In the genomic region with DNA sequence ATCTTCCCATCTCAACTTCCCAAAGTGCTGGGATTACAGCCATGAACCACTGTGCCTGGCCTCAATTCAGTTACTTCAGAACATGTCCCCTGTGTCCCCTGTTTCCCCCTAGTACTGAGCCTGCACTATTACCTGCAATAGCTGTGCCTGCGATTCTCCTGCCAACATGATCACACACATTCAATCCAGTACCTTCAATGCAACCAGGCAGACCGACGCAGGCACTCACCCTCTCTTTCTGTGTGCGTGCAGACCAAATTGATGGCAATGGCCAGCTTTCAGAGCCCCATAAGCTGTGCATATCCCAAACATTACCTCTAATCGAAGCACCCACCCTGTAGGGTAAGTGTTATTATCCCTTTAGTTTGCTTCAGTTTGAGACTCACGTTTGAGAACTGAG, we compare ENCODE assay signal across 19 cellular contexts.
"Had no signal": no experiment of that assay in that cellular context is flagged by ENCODE, and none has a peak within 500 bp of the region (broad histone marks: within the 10 kb centered on the region; RNA-seq: fewer than 3 reads in every experiment).

No MANE protein-coding gene starts in this region.

- H3K27ac ChIP-seq: coronary artery, dorsolateral prefrontal cortex, esophagus squamous epithelium, gastrocnemius medialis, heart right ventricle, left lung, lower lobe of right lung had no signal

- H3K9me3 ChIP-seq: esophagus squamous epithelium, gastrocnemius medialis, heart right ventricle, left lung, lower lobe of right lung had no signal

- ATAC-seq: gastrocnemius medialis; heart right ventricle; left cardiac atrium; left lung; left ventricle myocardium superior; lower lobe of right lung; naive thymus-derived CD4-positive, alpha-beta T cell had no signal

- H3K36me3 ChIP-seq: esophagus squamous epithelium, gastrocnemius medialis, heart right ventricle, left lung, lower lobe of right lung had no signal

- H3K4me1 ChIP-seq: gastrocnemius medialis had no signal

- DNase-seq: dermis blood vessel endothelial cell; dorsolateral prefrontal cortex; effector CD4-positive, alpha-beta T cell; effector memory CD4-positive, alpha-beta T cell; esophagus squamous epithelium; foreskin fibroblast; foreskin melanocyte; gastrocnemius medialis; glutamatergic neuron; heart right ventricle; hippocampal formation; left cardiac atrium; left lung; left ventricle myocardium superior; lower lobe of right lung; mesendoderm; midbrain; naive thymus-derived CD4-positive, alpha-beta T cell had no signal

- H3K4me3 ChIP-seq: coronary artery, dorsolateral prefrontal cortex, esophagus squamous epithelium, gastrocnemius medialis, heart right ventricle, left lung, lower lobe of right lung had no signal
